In genomic region chr3:134344560-134344959, GRCh38 we compare ENCODE assay signal across 23 cellular contexts. TPM values are rescaled to one million over a fixed set of nuclear protein-coding genes. Genes with fewer than 3 reads are reported as not detected.
"Had no signal": no experiment of that assay in that cellular context is flagged by ENCODE, and none has a peak within 500 bp of the region (broad histone marks: within the 10 kb centered on the region; RNA-seq: fewer than 3 reads in every experiment).

No MANE protein-coding gene starts in this region.

- DNase-seq: activated CD4-positive, alpha-beta T cell treated with anti-CD3 and anti-CD28 coated beads for 36 hours; activated CD4-positive, alpha-beta T cell treated with anti-CD3 and anti-CD28 coated beads, Interleukin-2, amount 50 U/mL, for 48 hours; activated CD8-positive, alpha-beta memory T cell treated with anti-CD3 and anti-CD28 coated beads, Interleukin-2, amount 50 U/mL, for 48 hours; activated gamma-delta T cell; activated naive CD4-positive, alpha-beta T cell treated with anti-CD3 and anti-CD28 coated beads, Interleukin-2, amount 50 U/mL, for 16 hours; activated naive CD8-positive, alpha-beta T cell treated with anti-CD3 and anti-CD28 coated beads, Interleukin-2, amount 50 U/mL, for 24 hours; activated T-cell treated with anti-CD3 and anti-CD28 coated beads, Interleukin-2, amount 50 U/mL, for 48 hours; central memory CD4-positive, alpha-beta T cell; dermis blood vessel endothelial cell; effector CD8-positive, alpha-beta T cell; erythroblast; foreskin fibroblast; naive thymus-derived CD8-positive, alpha-beta T cell; stimulated activated CD4-positive, alpha-beta T cell treated with anti-CD3 and anti-CD28 coated beads, Interleukin-4, amount 100 ng/mL, for 1 hour; stimulated activated naive CD4-positive, alpha-beta T cell; T-helper 9 cell; testis had no signal

- H3K9me3 ChIP-seq: body of pancreas, testis, vagina had no signal

- H3K36me3 ChIP-seq: left lung, vagina had no signal

- H3K4me1 ChIP-seq: testis, vagina had no signal

- H3K27ac ChIP-seq: body of pancreas, left lung, testis, vagina had no signal

- H3K4me3 ChIP-seq: body of pancreas, left lung, lung, testis, vagina had no signal

- H3K27me3 ChIP-seq: body of pancreas, left lung, testis, vagina had no signal

- ATAC-seq: activated CD4-positive, alpha-beta T cell treated with anti-CD3 and anti-CD28 coated beads for 36 hours; activated naive CD8-positive, alpha-beta T cell treated with anti-CD3 and anti-CD28 coated beads, Interleukin-2, amount 50 U/mL, for 24 hours; body of pancreas; left lung; naive thymus-derived CD8-positive, alpha-beta T cell; WTC11 had no signal

RNA-seq across cellular contexts. Expression of gene AMOTL2, which starts 29.7 kb away (rescaled TPM):
- total RNA-seq: activated CD8-positive, alpha-beta memory T cell treated with anti-CD3 and anti-CD28 coated beads for 36 hours; naive thymus-derived CD8-positive, alpha-beta T cell had no signal
- polyA plus RNA-seq: naive thymus-derived CD8-positive, alpha-beta T cell had no signal
